Comparison of ENCODE assay signal across 14 cellular contexts in genomic region chr3:188321258-188321657, GRCh38.
DNase-seq lines count a peak whose midpoint lies in the region; ATAC-seq and TF ChIP-seq lines count a peak whose summit lies in the region.
"Had no signal": no experiment of that assay in that cellular context is flagged by ENCODE, and none has a peak within 500 bp of the region (broad histone marks: within the 10 kb centered on the region; RNA-seq: fewer than 3 reads in every experiment).

No MANE protein-coding gene starts in this region.

- no peak for TF ChIP-seq POLR2A in gastrocnemius medialis (IDR thresholded peaks at IDR 0.05)

- H3K27me3 ChIP-seq in left ventricle myocardium inferior (ENCODE audit: low read depth) (no peaks in the 10 kb centered on the region), right atrium auricular region (no peaks in the 10 kb centered on the region), gastrocnemius medialis (no peaks in the 10 kb centered on the region)

- CTCF ChIA-PET in GM10248 (lab: Yijun Ruan, JAX): no interaction called here

- no peak for DNase-seq in left ventricle myocardium inferior
- DNase-seq in right atrium auricular region (ENCODE audit: low spot score): no peak
- DNase-seq in left lobe of liver (ENCODE audit: low spot score): no peak
- DNase-seq in gastrocnemius medialis: no peak
- DNase-seq in midbrain (lab: John Stamatoyannopoulos, UW): no peak
- no peak for DNase-seq in GM10248 (ENCODE audit: extremely low spot score)
- DNase-seq: ACHN; C1 segment of cervical spinal cord; Calu3; CD4-positive, alpha-beta T cell; DMS 273 treated with DMSO at 0.1 percent for 48 hours had no signal

- H3K9me3 ChIP-seq in left ventricle myocardium inferior (replicated peaks): no peaks in the 10 kb centered on the region
- no peaks in the 10 kb centered on the region for H3K9me3 ChIP-seq in right atrium auricular region
- no peaks in the 10 kb centered on the region for H3K9me3 ChIP-seq in gastrocnemius medialis
- H3K9me3 ChIP-seq: HAP-1 had no signal

- ATAC-seq in left lobe of liver (peak; percentile 57), gastrocnemius medialis (no peak), GM18858 (IDR thresholded peaks at IDR 0.05; ENCODE audit: unreplicated experiment) (no peak)
- ATAC-seq: GM12878 had no signal

- intact Hi-C loops in left ventricle myocardium inferior (cut with micrococcal nuclease): no loop called here
- intact Hi-C loops in gastrocnemius medialis (cut with DNase I; ENCODE audit: low total_unique reads): no loop called here

- in situ Hi-C loops in gastrocnemius medialis (cut with MboI; ENCODE audit: low sequenced_read_pairs in 4 of 4): no loop called here

- H3K27ac ChIP-seq in left ventricle myocardium inferior (replicated peaks) (peak overlapping the region; percentile 60), right atrium auricular region (peak overlapping the region in 1 of 2 donors; percentile 15), gastrocnemius medialis (peak overlapping the region in 3 of 4 donors; percentile 57 to 68 (median 58))

- TF ChIP-seq CTCF in left ventricle myocardium inferior (IDR thresholded peaks at IDR 0.05; ENCODE audit: borderline replicate concordance): no peak
- TF ChIP-seq CTCF in right atrium auricular region (IDR thresholded peaks at IDR 0.05): no peak
- no peak for TF ChIP-seq CTCF in gastrocnemius medialis (IDR thresholded peaks at IDR 0.05 in 4 of 5, conservative IDR thresholded peaks at IDR 0.05 in 1 of 5)
- no peak for TF ChIP-seq CTCF in GM10248 (IDR thresholded peaks at IDR 0.05; ENCODE audit: control extremely low read depth, extremely low read depth, low read depth, missing control alignments)

- H3K4me1 ChIP-seq in left ventricle myocardium inferior: peaks cover 62% of the 10 kb centered on the region
- peaks cover 0 to 31% of the 10 kb centered on the region in 2 donors for H3K4me1 ChIP-seq in right atrium auricular region
- peaks cover 12 to 41% of the 10 kb centered on the region in 2 donors for H3K4me1 ChIP-seq in gastrocnemius medialis

- POLR2A ChIA-PET in GM10248 (lab: Yijun Ruan, JAX): no interaction called here

- H3K4me3 ChIP-seq in left ventricle myocardium inferior (no peak overlapping the region), right atrium auricular region (no peak overlapping the region), gastrocnemius medialis (no peak overlapping the region)
- H3K4me3 ChIP-seq: GM12878, HAP-1 had no signal

- H3K36me3 ChIP-seq in left ventricle myocardium inferior (no peaks in the 10 kb centered on the region), right atrium auricular region (no peaks in the 10 kb centered on the region), gastrocnemius medialis (no peaks in the 10 kb centered on the region)
- H3K36me3 ChIP-seq: HAP-1 had no signal
